Comparison of ENCODE assay signal across 8 cellular contexts in genomic region chr13:100673376-100673830, GRCh38. TPM values are rescaled to one million over a fixed set of nuclear protein-coding genes. Genes with fewer than 3 reads are reported as not detected.
DNase-seq lines count a peak whose midpoint lies in the region; ATAC-seq and TF ChIP-seq lines count a peak whose summit lies in the region.

No MANE protein-coding gene starts in this region.

- no peak for TF ChIP-seq CTCF in activated CD8-positive, alpha-beta T cell treated with anti-CD3 and anti-CD28 coated beads for 36 hours (IDR thresholded peaks at IDR 0.05)
- TF ChIP-seq CTCF in spleen (IDR thresholded peaks at IDR 0.05 in 8 of 11, conservative IDR thresholded peaks at IDR 0.05 in 3 of 11), result peak in 1 of 11 experiments; percentile 3

- H3K27ac Mint-ChIP-seq in activated CD8-positive, alpha-beta T cell treated with anti-CD3 and anti-CD28 coated beads for 36 hours, result peak overlapping the region; percentile 94

- peaks cover 10 to 38% (median 21%) of the 10 kb centered on the region in 6 donors for H3K4me1 ChIP-seq in spleen

- peak overlapping the region; percentile 88 for H3K4me3 Mint-ChIP-seq in activated CD8-positive, alpha-beta T cell treated with anti-CD3 and anti-CD28 coated beads for 36 hours

- intact Hi-C loops in activated CD8-positive, alpha-beta T cell treated with anti-CD3 and anti-CD28 coated beads for 36 hours (cut with micrococcal nuclease), result loop anchor here (5.0 kb wide), 1 partner anchor 86 kb away; the partner anchor contains the start of gene GGACT
- intact Hi-C loops in spleen (cut with DNase I; ENCODE audit: low total_unique reads), result no loop called here

- peaks cover 6% of the 10 kb centered on the region for H3K27me3 Mint-ChIP-seq in activated CD8-positive, alpha-beta T cell treated with anti-CD3 and anti-CD28 coated beads for 36 hours

- H3K9me3 ChIP-seq in spleen, result no peaks in the 10 kb centered on the region

- H3K4me1 Mint-ChIP-seq in activated CD8-positive, alpha-beta T cell treated with anti-CD3 and anti-CD28 coated beads for 36 hours (ENCODE audit: low read depth), result peaks cover 25% of the 10 kb centered on the region

- no peak for TF ChIP-seq POLR2A in spleen (IDR thresholded peaks at IDR 0.05)

- POLR2A ChIA-PET in activated CD8-positive, alpha-beta T cell treated with anti-CD3 and anti-CD28 coated beads for 36 hours (lab: Charles Lee), result interaction anchor here (0.7 kb wide), 1 partner anchor 9 kb away, joined by 3 read pairs; no protein-coding TSS in a partner anchor

- H3K4me3 ChIP-seq in iPS-11a (ENCODE audit: low read depth, low read length), result peak overlapping the region; percentile 59
- peak overlapping the region; percentile 28 to 99 (median 92) for H3K4me3 ChIP-seq in spleen

- peaks cover 12% of the 10 kb centered on the region for H3K36me3 Mint-ChIP-seq in activated CD8-positive, alpha-beta T cell treated with anti-CD3 and anti-CD28 coated beads for 36 hours (ENCODE audit: low read depth)

- no peaks in the 10 kb centered on the region for H3K9me3 Mint-ChIP-seq in activated CD8-positive, alpha-beta T cell treated with anti-CD3 and anti-CD28 coated beads for 36 hours

- CTCF ChIA-PET in activated CD8-positive, alpha-beta T cell treated with anti-CD3 and anti-CD28 coated beads for 36 hours (lab: Charles Lee), result no interaction called here

- 25 to 34% (median 29%) methylated on average over 13 of the region's 13 CpGs for WGBS in spleen, 5 donors

- peak; percentile 64 for DNase-seq in activated effector memory CD4-positive, alpha-beta T cell treated with anti-CD3 and anti-CD28 coated beads, Interleukin-2, amount 50 U/mL, for 16 hours
- DNase-seq in activated effector memory CD4-positive, alpha-beta T cell treated with Interleukin-2 at 50 U/mL for 16 hours, result no peak
- DNase-seq in activated CD8-positive, alpha-beta T cell treated with anti-CD3 and anti-CD28 coated beads for 36 hours, result peak; percentile 20
- DNase-seq in spleen, result peak; percentile 83
- no peak for DNase-seq in LoVo (ENCODE audit: low spot score)
- DNase-seq in kidney glomerular epithelial cell (lab: John Stamatoyannopoulos, UW), result no peak

- peaks cover 0 to 20% (median 2%) of the 10 kb centered on the region in 6 donors for H3K36me3 ChIP-seq in spleen

- H3K27ac ChIP-seq in spleen, result peak overlapping the region in 7 of 8 donors; percentile 19 to 89 (median 87)

- peaks cover 0 to 9% (median 0%) of the 10 kb centered on the region in 7 donors for H3K27me3 ChIP-seq in spleen (replicated peaks in 1 of 7)

- no peak for ATAC-seq in activated CD8-positive, alpha-beta T cell treated with anti-CD3 and anti-CD28 coated beads for 36 hours
- no peak for ATAC-seq in HG02623 (IDR thresholded peaks at IDR 0.05; ENCODE audit: unreplicated experiment)

RNA-seq across cellular contexts. Expression of gene TMTC4, which starts 1.2 kb away (rescaled TPM):
- 10 to 100 TPM; 13.3 to 16.1 TPM for total RNA-seq in activated CD8-positive, alpha-beta T cell treated with anti-CD3 and anti-CD28 coated beads for 36 hours
- total RNA-seq in spleen, result 10 to 100 TPM in 5 of 7 donors, 1 to 10 TPM in 2; 8.9 to 17.7 (median 14.8) TPM
- 1 to 10 TPM; 3.7 to 6.9 (median 4.1) TPM for polyA plus RNA-seq in spleen

Comparison
In these comparisons a context has a peak if more than half of its experiments do, and no peak if none do; other contexts are left out.
1. DNase-seq: peak in activated effector memory CD4-positive, alpha-beta T cell treated with anti-CD3 and anti-CD28 coated beads, Interleukin-2, amount 50 U/mL, for 16 hours (single experiment), activated CD8-positive, alpha-beta T cell treated with anti-CD3 and anti-CD28 coated beads for 36 hours (single experiment) and spleen (single experiment); none in activated effector memory CD4-positive, alpha-beta T cell treated with Interleukin-2 at 50 U/mL for 16 hours (single experiment), LoVo (single experiment) and kidney glomerular epithelial cell (single experiment).